In genomic region chr11:66268953-66269906, GRCh38 we compare ENCODE assay signal across 2 cellular contexts.
TF ChIP-seq lines count a peak whose summit lies in the region.

No MANE protein-coding gene starts in this region.

TF ChIP-seq in GM23338, 12 proteins besides CTCF, POLR2A, EP300 and RAD21:
- TF ChIP-seq, protein P1, sequence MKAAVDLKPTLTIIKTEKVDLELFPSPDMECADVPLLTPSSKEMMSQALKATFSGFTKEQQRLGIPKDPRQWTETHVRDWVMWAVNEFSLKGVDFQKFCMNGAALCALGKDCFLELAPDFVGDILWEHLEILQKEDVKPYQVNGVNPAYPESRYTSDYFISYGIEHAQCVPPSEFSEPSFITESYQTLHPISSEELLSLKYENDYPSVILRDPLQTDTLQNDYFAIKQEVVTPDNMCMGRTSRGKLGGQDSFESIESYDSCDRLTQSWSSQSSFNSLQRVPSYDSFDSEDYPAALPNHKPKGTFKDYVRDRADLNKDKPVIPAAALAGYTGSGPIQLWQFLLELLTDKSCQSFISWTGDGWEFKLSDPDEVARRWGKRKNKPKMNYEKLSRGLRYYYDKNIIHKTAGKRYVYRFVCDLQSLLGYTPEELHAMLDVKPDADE (IDR thresholded peaks at IDR 0.05) = no peak
- TF ChIP-seq CREB1 (CRISPR knock-in tag; IDR thresholded peaks at IDR 0.05; ENCODE audit: low read depth) (no peak), NANOG (IDR thresholded peaks at IDR 0.05; ENCODE audit: borderline replicate concordance) (no peak), EZH2 (IDR thresholded peaks at IDR 0.05; ENCODE audit: low read depth, unreplicated experiment) (no peak), STAT1 (IDR thresholded peaks at IDR 0.05; ENCODE audit: unreplicated experiment) (no peak), ZNF462 (CRISPR knock-in tag; IDR thresholded peaks at IDR 0.05) (no peak), JUNB (IDR thresholded peaks at IDR 0.05; ENCODE audit: unreplicated experiment) (no peak), EZH2phosphoT487 (IDR thresholded peaks at IDR 0.05; ENCODE audit: unreplicated experiment) (no peak)

TF ChIP-seq in SK-N-SH, 30 proteins besides CTCF, POLR2A, EP300 and RAD21:
- TF ChIP-seq RCOR1 (IDR thresholded peaks at IDR 0.05; ENCODE audit: low read length) = no peak
- 0 out of 2 replicates have a peak, but pooled peaks have one; percentile 21 for TF ChIP-seq MXI1 (IDR thresholded peaks at IDR 0.05; ENCODE audit: low read depth, low read length)
